In the genomic region with DNA sequence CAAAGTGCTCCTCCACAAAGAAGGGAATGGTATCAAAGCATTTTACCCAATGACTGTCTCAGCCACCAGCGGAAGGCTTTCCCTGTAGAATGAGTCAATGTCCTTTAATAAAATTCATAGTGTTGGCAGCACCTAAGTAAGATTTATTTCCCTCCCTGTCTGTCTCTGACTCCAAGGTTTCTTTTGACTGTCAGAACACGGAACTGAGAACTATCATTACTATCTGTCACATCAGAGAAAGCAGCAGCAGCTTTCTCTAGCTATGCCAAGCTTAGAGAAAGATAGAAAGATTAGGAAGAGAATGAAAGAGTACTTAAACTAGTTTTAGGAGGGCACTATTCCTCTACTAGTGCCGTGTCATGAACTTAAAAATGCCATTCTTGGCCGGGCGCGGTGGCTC, we compare ENCODE assay signal across 27 cellular contexts.
"Had no signal": no experiment of that assay in that cellular context is flagged by ENCODE, and none has a peak within 500 bp of the region (broad histone marks: within the 10 kb centered on the region; RNA-seq: fewer than 3 reads in every experiment).

No MANE protein-coding gene starts in this region.

- H3K27me3 ChIP-seq: stomach, suprapubic skin, testis, thyroid gland, tibial artery, tibial nerve, transverse colon, upper lobe of left lung, upper lobe of right lung, uterus, vagina had no signal

- H3K4me1 Mint-ChIP-seq: stimulated activated effector memory CD8-positive, alpha-beta T cell treated with anti-CD3 and anti-CD28 coated beads, Interleukin-12 subunit alpha, Interleukin-12 subunit beta, amount 100 ng/mL, for 72 hours; stimulated activated memory B cell treated with anti-CD40 and anti-IgM and Interleukin-4, amounts not matched to agents 10 μg/mL and 1 μg/mL and 100 μg/mL, for 72 hours; stimulated activated naive B cell treated with anti-CD40 and anti-IgM and Interleukin-4, amounts not matched to agents 10 μg/mL and 1 μg/mL and 100 μg/mL, for 72 hours had no signal

- H3K27me3 Mint-ChIP-seq: stimulated activated memory B cell treated with anti-CD40 and anti-IgM and Interleukin-4, amounts not matched to agents 10 μg/mL and 1 μg/mL and 100 μg/mL, for 72 hours; stimulated activated naive B cell treated with anti-CD40 and anti-IgM and Interleukin-4, amounts not matched to agents 10 μg/mL and 1 μg/mL and 100 μg/mL, for 72 hours; stimulated activated naive CD8-positive, alpha-beta T cell treated with anti-CD3 and anti-CD28 coated beads, Interleukin-15, Interleukin-2, amounts not matched to agents 100 ng/mL and 50 ng/mL, for 24 hours had no signal

- ATAC-seq: stimulated activated effector memory CD8-positive, alpha-beta T cell treated with anti-CD3 and anti-CD28 coated beads, Interleukin-12 subunit alpha, Interleukin-12 subunit beta, amount 100 ng/mL, for 72 hours; stimulated activated memory B cell treated with anti-CD40 and anti-IgM and Interleukin-4, amounts not matched to agents 10 μg/mL and 1 μg/mL and 100 μg/mL, for 72 hours; stimulated activated naive B cell treated with anti-CD40 and anti-IgM and Interleukin-4, amounts not matched to agents 10 μg/mL and 1 μg/mL and 100 μg/mL, for 72 hours; stimulated activated naive CD8-positive, alpha-beta T cell treated with anti-CD3 and anti-CD28 coated beads, Interleukin-15, Interleukin-2, amounts not matched to agents 100 U/mL and 50 U/mL, for 24 hours; upper lobe of right lung had no signal

- H3K27ac ChIP-seq: stomach, suprapubic skin, testis, thoracic aorta, thyroid gland, tibial artery, tibial nerve, transverse colon, upper lobe of left lung, upper lobe of right lung, uterus, vagina had no signal

- H3K36me3 ChIP-seq: stomach, suprapubic skin, thoracic aorta, thyroid gland, tibial artery, tibial nerve, transverse colon, upper lobe of left lung, upper lobe of right lung, uterus, vagina had no signal

- H3K27ac Mint-ChIP-seq: stimulated activated effector memory CD8-positive, alpha-beta T cell treated with anti-CD3 and anti-CD28 coated beads, Interleukin-12 subunit alpha, Interleukin-12 subunit beta, amount 100 ng/mL, for 72 hours; stimulated activated memory B cell treated with anti-CD40 and anti-IgM and Interleukin-4, amounts not matched to agents 10 μg/mL and 1 μg/mL and 100 μg/mL, for 72 hours; stimulated activated naive B cell treated with anti-CD40 and anti-IgM and Interleukin-4, amounts not matched to agents 10 μg/mL and 1 μg/mL and 100 μg/mL, for 72 hours; stimulated activated naive CD8-positive, alpha-beta T cell treated with anti-CD3 and anti-CD28 coated beads, Interleukin-15, Interleukin-2, amounts not matched to agents 100 ng/mL and 50 ng/mL, for 24 hours had no signal

- H3K4me3 ChIP-seq: stomach, suprapubic skin, testis, thoracic aorta, thyroid gland, tibial artery, tibial nerve, transverse colon, upper lobe of left lung, upper lobe of right lung, uterus, vagina had no signal

- H3K4me3 Mint-ChIP-seq: stimulated activated effector memory CD8-positive, alpha-beta T cell treated with anti-CD3 and anti-CD28 coated beads, Interleukin-12 subunit alpha, Interleukin-12 subunit beta, amount 100 ng/mL, for 72 hours; stimulated activated memory B cell treated with anti-CD40 and anti-IgM and Interleukin-4, amounts not matched to agents 10 μg/mL and 1 μg/mL and 100 μg/mL, for 72 hours; stimulated activated naive B cell treated with anti-CD40 and anti-IgM and Interleukin-4, amounts not matched to agents 10 μg/mL and 1 μg/mL and 100 μg/mL, for 72 hours; stimulated activated naive CD8-positive, alpha-beta T cell treated with anti-CD3 and anti-CD28 coated beads, Interleukin-15, Interleukin-2, amounts not matched to agents 100 ng/mL and 50 ng/mL, for 24 hours; type B pancreatic cell had no signal

- H3K4me1 ChIP-seq: stomach, suprapubic skin, testis, thyroid gland, tibial artery, tibial nerve, transverse colon, upper lobe of left lung, upper lobe of right lung, uterus, vagina had no signal

- DNase-seq: stimulated activated CD4-positive, alpha-beta T cell treated with anti-CD3 and anti-CD28 coated beads, Interleukin-2, amount 100 ng/mL, for 48 hours; stimulated activated CD4-positive, alpha-beta T cell treated with anti-CD3 and anti-CD28 coated beads, Interleukin-4, amount 100 ng/mL, for 1 hour; stimulated activated CD4-positive, alpha-beta T cell treated with anti-CD3 and anti-CD28 coated beads, Interleukin-4, amount 100 ng/mL, for 24 hours; stimulated activated CD4-positive, alpha-beta T cell treated with anti-CD3 and anti-CD28 coated beads, Interleukin-4, amount 100 ng/mL, for 4 hours; stimulated activated CD8-positive, alpha-beta memory T cell treated with anti-CD3 and anti-CD28 coated beads, Interleukin-4, amount 100 ng/mL, for 48 hours; stimulated activated naive B cell treated with anti-CD40 and anti-IgM and Interleukin-4, amounts not matched to agents 10 μg/mL and 1 μg/mL and 100 μg/mL, for 72 hours; stimulated activated naive CD4-positive, alpha-beta T cell; stimulated activated naive CD4-positive, alpha-beta T cell treated with Interleukin-2 at 50 U/mL for 16 hours; stimulated activated naive CD8-positive, alpha-beta T cell treated with anti-CD3 and anti-CD28 coated beads, Interleukin-15, Interleukin-2, amounts not matched to agents 100 U/mL and 50 U/mL, for 24 hours; stomach; substantia nigra; testis; thyroid gland; tibial artery; transverse colon; trophoblast cell; upper lobe of left lung; upper lobe of right lung; uterus had no signal

- H3K9me3 Mint-ChIP-seq: stimulated activated naive B cell treated with anti-CD40 and anti-IgM and Interleukin-4, amounts not matched to agents 10 μg/mL and 1 μg/mL and 100 μg/mL, for 72 hours; stimulated activated naive CD8-positive, alpha-beta T cell treated with anti-CD3 and anti-CD28 coated beads, Interleukin-15, Interleukin-2, amounts not matched to agents 100 ng/mL and 50 ng/mL, for 24 hours had no signal

- H3K9me3 ChIP-seq: stomach, suprapubic skin, testis, thoracic aorta, thyroid gland, tibial artery, tibial nerve, transverse colon, upper lobe of left lung, upper lobe of right lung, uterus, vagina had no signal
